Comparison of ENCODE assay signal across 10 cellular contexts in genomic region chr7:1647961-1648631, GRCh38. TPM values are rescaled to one million over a fixed set of nuclear protein-coding genes. Genes with fewer than 3 reads are reported as not detected.
DNase-seq lines count a peak whose midpoint lies in the region; ATAC-seq and TF ChIP-seq lines count a peak whose summit lies in the region.
"Had no signal": no experiment of that assay in that cellular context is flagged by ENCODE, and none has a peak within 500 bp of the region (broad histone marks: within the 10 kb centered on the region; RNA-seq: fewer than 3 reads in every experiment).

No MANE protein-coding gene starts in this region.

- intact Hi-C loops in sciatic nerve (cut with DNase I) (no loop called here), OCI-LY7 (cut with micrococcal nuclease; ENCODE audit: unreplicated experiment) (no loop called here)

- no peak overlapping the region for H2AFZ ChIP-seq in OCI-LY7 (ENCODE audit: low read length)

- no peak overlapping the region for H3K4me2 ChIP-seq in OCI-LY7 (ENCODE audit: low read length)

- H3K9me2 ChIP-seq in OCI-LY7 (ENCODE audit: insufficient read depth, low read length) = no peaks in the 10 kb centered on the region

- no peaks in the 10 kb centered on the region for H3K27me3 ChIP-seq in right atrium auricular region

- no TSS peak for BruUV-seq in OCI-LY7 (replicated peaks; lab: Mats Ljungman, UMichigan)

- H3K36me3 ChIP-seq in HEK293 (ENCODE audit: control insufficient read depth in 2 of 2, insufficient read depth in 1 of 2, low read length in 2 of 2) = no peaks in the 10 kb centered on the region
- no peaks in the 10 kb centered on the region for H3K36me3 ChIP-seq in right atrium auricular region
- no peaks in the 10 kb centered on the region for H3K36me3 ChIP-seq in OCI-LY7 (ENCODE audit: insufficient read depth, low read length)

- POLR2A ChIA-PET in HEK293 (lab: Yijun Ruan, JAX) (no interaction called here), OCI-LY7 (lab: Charles Lee) (no interaction called here)

- no peaks in the 10 kb centered on the region for H3K79me2 ChIP-seq in OCI-LY7 (ENCODE audit: insufficient read depth, low read depth, low read length)

- no peak overlapping the region for H3K27ac ChIP-seq in HEK293 (ENCODE audit: extremely low read depth, low read depth, low read length)
- H3K27ac ChIP-seq in right atrium auricular region = peak overlapping the region; percentile 74 to 79
- H3K27ac ChIP-seq in OCI-LY7 (ENCODE audit: low read depth, low read length, poor library complexity, severe bottlenecking) = no peak overlapping the region

- H3K9me3 ChIP-seq in HEK293 (ENCODE audit: control insufficient read depth, insufficient read depth, low read depth, low read length) = no peaks in the 10 kb centered on the region
- H3K9me3 ChIP-seq in right atrium auricular region = no peaks in the 10 kb centered on the region
- H3K9me3 ChIP-seq in OCI-LY7 (ENCODE audit: low read length) = no peaks in the 10 kb centered on the region

- CTCF ChIA-PET in HEK293 (lab: Yijun Ruan, JAX) (interaction anchor here (1.4 kb wide), 1 partner anchor 16 kb away, joined by 3 read pairs; no protein-coding TSS in a partner anchor), OCI-LY7 (lab: Charles Lee; ENCODE audit: unreplicated experiment) (no interaction called here)

- H4K20me1 ChIP-seq in OCI-LY7 (ENCODE audit: insufficient read depth, low read length) = no peaks in the 10 kb centered on the region

- TF ChIP-seq CTCF in HEK293 (tag by site-specific recombination; IDR thresholded peaks at IDR 0.05) = no peak
- TF ChIP-seq CTCF in right atrium auricular region (IDR thresholded peaks at IDR 0.05) = no peak
- no peak for TF ChIP-seq CTCF in OCI-LY7 (conservative IDR thresholded peaks at IDR 0.05; ENCODE audit: low read length)

- H3K4me3 ChIP-seq in HEK293 (ENCODE audit: low read depth, low read length) (no peak overlapping the region), right atrium auricular region (no peak overlapping the region), OCI-LY7 (ENCODE audit: low read depth, low read length, poor library complexity, severe bottlenecking) (no peak overlapping the region)

- H3K4me1 ChIP-seq in HEK293 (ENCODE audit: control insufficient read depth, insufficient read depth, low read length) = no peaks in the 10 kb centered on the region
- H3K4me1 ChIP-seq in right atrium auricular region = peaks cover 0 to 25% of the 10 kb centered on the region in 2 donors
- no peaks in the 10 kb centered on the region for H3K4me1 ChIP-seq in OCI-LY7 (ENCODE audit: insufficient read depth, low read length, poor library complexity, severe bottlenecking)

- in situ Hi-C loops in ACHN (cut with HindIII; ENCODE audit: low pct_ligation_motif_present, low pct_unique_long_range_greater_than_20kb, low sequenced_read_pairs) = no loop called here

- ATAC-seq in sciatic nerve (peak; percentile 58), GM18517 (IDR thresholded peaks at IDR 0.05; ENCODE audit: unreplicated experiment) (no peak), HG03280 (IDR thresholded peaks at IDR 0.05; ENCODE audit: unreplicated experiment) (no peak)

- DNase-seq in astrocyte of the hippocampus (ENCODE audit: low read depth, low spot score) = peak; percentile 63
- DNase-seq in right atrium auricular region (ENCODE audit: low spot score) = peak; percentile 65
- no peak for DNase-seq in sciatic nerve (ENCODE audit: low spot score)
- DNase-seq in OCI-LY7 (ENCODE audit: low spot score) = no peak
- DNase-seq in ACHN = no peak
- DNase-seq: activated CD4-positive, alpha-beta T cell treated with anti-CD3 and anti-CD28 coated beads, Interleukin-2, amount 50 U/mL, for 48 hours had no signal

TF ChIP-seq in HEK293, 187 proteins besides CTCF, POLR2A, EP300 and RAD21:
- TF ChIP-seq ZNF596 (tag by site-specific recombination; IDR thresholded peaks at IDR 0.05) (no peak), INSM2 (tag by site-specific recombination; IDR thresholded peaks at IDR 0.05) (no peak), ZNF138 (tag by site-specific recombination; IDR thresholded peaks at IDR 0.05; ENCODE audit: borderline replicate concordance) (no peak), ZNF654 (tag by site-specific recombination; IDR thresholded peaks at IDR 0.05; ENCODE audit: low read depth) (no peak), ZEB2 (tag by site-specific recombination; IDR thresholded peaks at IDR 0.05) (no peak), ZNF792 (tag by site-specific recombination; IDR thresholded peaks at IDR 0.05) (no peak), ZIC2 (tag by site-specific recombination; IDR thresholded peaks at IDR 0.05) (peak; percentile 94)

RNA-seq across cellular contexts. Expression of gene ELFN1, which starts 22.0 kb away (rescaled TPM):
- total RNA-seq in right atrium auricular region (10 to 100 TPM in 1 of 2 donors, 1 to 10 TPM in 1; 6.5 to 15.3 TPM), sciatic nerve (2.4 TPM), OCI-LY7 (2022) (not detected in 2 replicates)
- total RNA-seq in OCI-LY7 (2014; rRNA removed; shearing (Covaris generic)) = not detected in 2 replicates
- total RNA-seq: LHCN-M2 had no signal

Comparison
In these comparisons a context has a peak if more than half of its experiments do, and no peak if none do; other contexts are left out.
1. H3K27ac ChIP-seq: peak in right atrium auricular region (2 of 2); none in HEK293 (single experiment) and OCI-LY7 (single experiment).
2. DNase-seq: peak in astrocyte of the hippocampus (single experiment) and right atrium auricular region (single experiment); none in sciatic nerve (single experiment), OCI-LY7 (single experiment) and ACHN (single experiment).